In genomic region chr1:239106689-239107088, GRCh38 we compare ENCODE assay signal across 7 cellular contexts.
DNase-seq lines count a peak whose midpoint lies in the region; TF ChIP-seq lines count a peak whose summit lies in the region.
"Not testable (repeated sequence)": the region's sequence is repeated elsewhere in the genome, so short reads cannot be mapped to it uniquely, and the experiment has no call there.

No MANE protein-coding gene starts in this region.

- H4K91ac ChIP-seq in H9 (ENCODE audit: insufficient read length, low read depth, low read length): not testable (repeated sequence)

- H3K4me1 Mint-ChIP-seq in H9 (peaks cover 58 to 63% of the 10 kb centered on the region in 2 experiments), endodermal cell (peaks cover 55% of the 10 kb centered on the region)
- not testable (repeated sequence) for H3K4me1 Mint-ChIP-seq in neural progenitor cell

- not testable (repeated sequence) for H3T11ph ChIP-seq in H9 (ENCODE audit: low read length)

- not testable (repeated sequence) for H3K14ac ChIP-seq in H9 (ENCODE audit: insufficient read depth, low read length)

- not testable (repeated sequence) for H2BK20ac ChIP-seq in H9 (ENCODE audit: low read depth, low read length, poor library complexity, severe bottlenecking)

- H2AK5ac ChIP-seq in H9 (ENCODE audit: insufficient read length, low read length): not testable (repeated sequence)

- not testable (repeated sequence) for H3K4me2 ChIP-seq in H9 (ENCODE audit: insufficient read depth, insufficient read length, low read length)
- peak overlapping the region; percentile 63 for H3K4me2 ChIP-seq in neural progenitor cell

- H3K27ac Mint-ChIP-seq in H9: peak overlapping the region; percentile 99
- peak overlapping the region; percentile 93 for H3K27ac Mint-ChIP-seq in endodermal cell
- not testable (repeated sequence) for H3K27ac Mint-ChIP-seq in neural progenitor cell

- H3K79me1 ChIP-seq in H9 (ENCODE audit: insufficient read depth, low read depth, low read length, poor library complexity, severe bottlenecking): not testable (repeated sequence)

- not testable (repeated sequence) for H3K56ac ChIP-seq in H9 (ENCODE audit: insufficient read length, low read depth, low read length)

- TF ChIP-seq CTCF in H9 (conservative IDR thresholded peaks at IDR 0.05); endodermal cell (conservative IDR thresholded peaks at IDR 0.05); neural progenitor cell (IDR thresholded peaks at IDR 0.05): not testable (repeated sequence)

- not testable (repeated sequence) for H3K4me3 ChIP-seq in HUES6 (ENCODE audit: low read depth, low read length); NT2/D1 (ENCODE audit: insufficient read length, low read depth); endodermal cell (ENCODE audit: low read length); neural progenitor cell
- peak overlapping the region; percentile 41; the same call in 1 of the 2 replicates for H3K4me3 ChIP-seq in iPS-20b (ENCODE audit: low read length)

- H3K27me3 Mint-ChIP-seq in H9 (ENCODE audit: low read depth); endodermal cell (ENCODE audit: insufficient read depth); neural progenitor cell (ENCODE audit: insufficient read depth, low read depth): not testable (repeated sequence)

- not testable (repeated sequence) for H3F3A ChIP-seq in neural progenitor cell (ENCODE audit: low read depth)

- H4K20me1 ChIP-seq in H9 (ENCODE audit: control insufficient read depth, insufficient read depth, insufficient read length); neural progenitor cell (ENCODE audit: low read depth): not testable (repeated sequence)

- WGBS in H9 (ENCODE audit: extremely low coverage, insufficient read length, low lambda C conversion rate): no CpG with 5 or more reads among the region's 7 CpGs
- 30% methylated on average over 7 of the region's 7 CpGs; no CpG with 5 or more reads in 1 of the 2 experiments for WGBS in endodermal cell (ENCODE audit: insufficient coverage in 1 of 2, insufficient read length in 1 of 2), 2 experiments

- not testable (repeated sequence) for H3K27me3 ChIP-seq in H9 (ENCODE audit: insufficient read depth, low read length); HUES6 (ENCODE audit: control insufficient read depth, insufficient read depth, low read length); NT2/D1 (ENCODE audit: insufficient read depth, insufficient read length); endodermal cell (ENCODE audit: control insufficient read depth, insufficient read depth, low read length, poor library complexity, severe bottlenecking); iPS-20b (ENCODE audit: insufficient read depth, low read length); neural progenitor cell

- H2BK12ac ChIP-seq in H9 (ENCODE audit: insufficient read length, low read depth, low read length): not testable (repeated sequence)

- H2BK15ac ChIP-seq in H9 (ENCODE audit: low read depth, low read length): not testable (repeated sequence)

- H2BK120ac ChIP-seq in H9 (ENCODE audit: low read depth, low read length, poor library complexity, severe bottlenecking): not testable (repeated sequence)

- H2BK5ac ChIP-seq in H9 (ENCODE audit: insufficient read length, low read length): not testable (repeated sequence)

- H4K5ac ChIP-seq in H9 (ENCODE audit: insufficient read length, low read depth, low read length): not testable (repeated sequence)

- H3K79me2 ChIP-seq in H9 (ENCODE audit: insufficient read depth, low read length); neural progenitor cell (ENCODE audit: low read depth): not testable (repeated sequence)

- not testable (repeated sequence) for H3K9me3 Mint-ChIP-seq in H9, endodermal cell, neural progenitor cell

- DNase-seq in H9 (peak; percentile 77), NT2/D1 (ENCODE audit: low read depth, low spot score) (peak; percentile 39), endodermal cell (peak; percentile 76)
- DNase-seq in neural progenitor cell (ENCODE audit: low spot score): not testable (repeated sequence)

- H3K36me3 Mint-ChIP-seq in H9 (ENCODE audit: insufficient read depth in 1 of 3, low read depth in 3 of 3): peaks cover 0 to 16% (median 12%) of the 10 kb centered on the region in 3 experiments; a peak in 3 of 7 replicates
- not testable (repeated sequence) for H3K36me3 Mint-ChIP-seq in endodermal cell (ENCODE audit: low read depth); neural progenitor cell

- H3K9ac ChIP-seq in ES-I3 (ENCODE audit: low read depth, low read length) (peak overlapping the region; percentile 35; the same call in 1 of the 2 replicates), iPS-20b (ENCODE audit: low read depth, low read length) (peak overlapping the region; percentile 60; the same call in 1 of the 2 replicates)
- H3K9ac ChIP-seq in H9 (ENCODE audit: extremely low read depth, insufficient read length, low read length); HUES6 (ENCODE audit: low read length); NT2/D1 (ENCODE audit: insufficient read length, low read depth); endodermal cell (ENCODE audit: extremely low read depth, low read length, poor library complexity, severe bottlenecking); neural progenitor cell: not testable (repeated sequence)

- not testable (repeated sequence) for H3K23me2 ChIP-seq in H9 (ENCODE audit: insufficient read length, low read depth, low read length, poor library complexity, severe bottlenecking)

- not testable (repeated sequence) for H3K36me3 ChIP-seq in ES-I3 (ENCODE audit: insufficient read depth, low read length); HUES6 (ENCODE audit: control insufficient read depth, insufficient read depth, low read length); NT2/D1 (ENCODE audit: insufficient read depth, insufficient read length, low read length); endodermal cell (ENCODE audit: control insufficient read depth, insufficient read depth, low read length); iPS-20b (ENCODE audit: insufficient read depth, low read depth, low read length); neural progenitor cell

- H3K18ac ChIP-seq in H9 (ENCODE audit: insufficient read length, low read depth, low read length): not testable (repeated sequence)

- H3K27ac ChIP-seq in H9 (ENCODE audit: insufficient read length, low read depth, low read length) (peak overlapping the region; percentile 20), HUES6 (ENCODE audit: low read depth, low read length) (0 out of 2 replicates have a peak overlapping the region, but pooled peaks have one; percentile 59)
- H3K27ac ChIP-seq in endodermal cell (ENCODE audit: low read depth, low read length); iPS-20b (ENCODE audit: low read length); neural progenitor cell: not testable (repeated sequence)

- H3K23ac ChIP-seq in H9 (ENCODE audit: insufficient read length, low read depth, low read length): not testable (repeated sequence)

- H3K4me3 Mint-ChIP-seq in H9 (peak overlapping the region in 1 of 2 experiments; percentile 5; a peak in 1 of 5 replicates), endodermal cell (peak overlapping the region; percentile 27)
- not testable (repeated sequence) for H3K4me3 Mint-ChIP-seq in neural progenitor cell

- H3K4ac ChIP-seq in H9 (ENCODE audit: low read depth, low read length): not testable (repeated sequence)

- not testable (repeated sequence) for H2AFZ ChIP-seq in H9 (ENCODE audit: low read length); neural progenitor cell (replicated peaks)

- H4K8ac ChIP-seq in H9 (replicated peaks; ENCODE audit: insufficient read length, low read depth, low read length): not testable (repeated sequence)

- H3K4me1 ChIP-seq in ES-I3 (ENCODE audit: insufficient read depth, low read length) (peaks cover 11% of the 10 kb centered on the region), HUES6 (ENCODE audit: control insufficient read depth, insufficient read depth, low read length) (peaks cover 17% of the 10 kb centered on the region; the same call in 1 of the 2 replicates), iPS-20b (ENCODE audit: insufficient read depth, low read length) (peaks cover 22% of the 10 kb centered on the region)
- not testable (repeated sequence) for H3K4me1 ChIP-seq in H9 (ENCODE audit: insufficient read depth, low read length); NT2/D1 (ENCODE audit: insufficient read depth, insufficient read length); endodermal cell (ENCODE audit: control insufficient read depth, insufficient read depth, low read length); neural progenitor cell

- H3K9me3 ChIP-seq in ES-I3 (ENCODE audit: control insufficient read depth, insufficient read depth, low read length); H9 (ENCODE audit: control insufficient read depth, low read depth, low read length); HUES6 (ENCODE audit: control insufficient read depth, insufficient read depth, low read depth, low read length); NT2/D1 (ENCODE audit: insufficient read depth, low read length); endodermal cell (ENCODE audit: control insufficient read depth, low read length); iPS-20b (ENCODE audit: insufficient read depth, low read depth, low read length); neural progenitor cell (ENCODE audit: low read depth): not testable (repeated sequence)
